8 cellular contexts compared by ENCODE assay signal in the genomic region with DNA sequence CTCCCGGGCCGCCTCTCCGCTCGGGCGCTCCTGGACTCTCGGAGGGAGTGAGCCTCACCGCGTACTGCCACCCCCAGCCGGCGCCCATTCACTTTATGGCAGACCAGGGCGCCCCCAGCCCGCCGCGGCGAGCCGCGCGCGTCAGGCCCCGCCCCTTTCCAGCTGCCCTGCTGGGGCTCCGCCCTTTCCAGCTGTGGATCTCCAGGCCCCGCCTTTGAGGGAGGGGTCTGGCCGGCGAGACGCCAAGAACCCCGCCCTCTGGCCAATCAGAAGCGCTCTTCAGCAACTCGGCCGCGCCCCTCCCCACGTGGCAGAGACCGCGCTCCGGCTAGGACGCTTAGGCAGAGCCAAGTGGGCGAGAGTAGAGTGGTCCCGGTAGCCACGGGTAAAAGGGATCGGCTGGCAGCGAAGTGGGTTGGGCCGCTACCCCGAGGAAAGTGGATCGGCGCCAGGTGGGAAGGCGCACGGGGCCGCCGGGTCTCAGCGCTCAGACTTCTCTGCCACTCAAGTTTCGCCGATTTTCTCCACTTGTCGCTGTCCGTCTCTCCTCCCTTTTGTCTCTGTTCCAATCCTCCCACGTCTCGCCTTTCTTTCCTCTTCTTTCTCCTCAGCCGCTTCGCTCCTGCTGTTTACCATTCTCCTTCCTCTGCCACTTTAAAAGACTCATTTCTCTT. TPM values are rescaled to one million over a fixed set of nuclear protein-coding genes. Genes with fewer than 3 reads are reported as not detected.
DNase-seq lines count a peak whose midpoint lies in the region; ATAC-seq and TF ChIP-seq lines count a peak whose summit lies in the region.

TSS of gene PITX3 (minus strand) at position 69 of the 674 bp plus-strand sequence. CDS start 9,432 bp downstream, outside the sequence.

- peaks cover 0 to 7% of the 10 kb centered on the region in 2 donors for H3K27me3 ChIP-seq in Peyer's patch

- no peak for TF ChIP-seq POLR2A in Peyer's patch (IDR thresholded peaks at IDR 0.05)

- ATAC-seq in GM18907 (IDR thresholded peaks at IDR 0.05; ENCODE audit: unreplicated experiment) (peak; percentile 46), HG03460 (IDR thresholded peaks at IDR 0.05; ENCODE audit: unreplicated experiment) (peak; percentile 38), natural killer cell (peak; percentile 67 to 76 (median 69))
- peak; percentile 62 for ATAC-seq in activated T-helper 17 cell treated with anti-CD3 and anti-CD28 coated beads, Interleukin-2, amount 50 U/mL, for 72 hours (replicated peaks)
- ATAC-seq in stimulated activated effector memory CD8-positive, alpha-beta T cell treated with anti-CD3 and anti-CD28 coated beads, Interleukin-12 subunit alpha, Interleukin-12 subunit beta, amount 100 ng/mL, for 72 hours = peak; percentile 73

- peaks cover 0 to 31% (median 16%) of the 10 kb centered on the region in 4 donors for H3K4me1 ChIP-seq in Peyer's patch

- peaks cover 11% of the 10 kb centered on the region for H3K27me3 Mint-ChIP-seq in activated T-helper 17 cell treated with anti-CD3 and anti-CD28 coated beads, Interleukin-2, amount 50 U/mL, for 72 hours
- H3K27me3 Mint-ChIP-seq in natural killer cell (ENCODE audit: low read depth in 2 of 2) = peaks cover 23 to 44% of the 10 kb centered on the region in 2 donors

- H3K4me3 Mint-ChIP-seq in activated T-helper 17 cell treated with anti-CD3 and anti-CD28 coated beads, Interleukin-2, amount 50 U/mL, for 72 hours = peak within 1 kb of the TSS; percentile 91
- H3K4me3 Mint-ChIP-seq in natural killer cell = peak within 1 kb of the TSS; percentile 81
- peak within 1 kb of the TSS; percentile 70 for H3K4me3 Mint-ChIP-seq in stimulated activated effector memory CD8-positive, alpha-beta T cell treated with anti-CD3 and anti-CD28 coated beads, Interleukin-12 subunit alpha, Interleukin-12 subunit beta, amount 100 ng/mL, for 72 hours

- peak within 1 kb of the TSS in 1 of 4 donors; percentile 31 for H3K27ac ChIP-seq in Peyer's patch

- peaks cover 18% of the 10 kb centered on the region for H3K4me1 Mint-ChIP-seq in activated T-helper 17 cell treated with anti-CD3 and anti-CD28 coated beads, Interleukin-2, amount 50 U/mL, for 72 hours
- peaks cover 32 to 42% of the 10 kb centered on the region in 2 donors for H3K4me1 Mint-ChIP-seq in natural killer cell
- H3K4me1 Mint-ChIP-seq in stimulated activated effector memory CD8-positive, alpha-beta T cell treated with anti-CD3 and anti-CD28 coated beads, Interleukin-12 subunit alpha, Interleukin-12 subunit beta, amount 100 ng/mL, for 72 hours = peaks cover 30% of the 10 kb centered on the region

- H3K9me3 ChIP-seq in Peyer's patch = no peaks in the 10 kb centered on the region

- H3K4me3 ChIP-seq in AG09309 (ENCODE audit: control insufficient read depth, low read depth, low read length) (peak within 1 kb of the TSS; percentile 81), Peyer's patch (peak within 1 kb of the TSS; percentile 24 to 58 (median 53)), fibroblast of mammary gland (ENCODE audit: control insufficient read depth, low read depth, low read length) (peak within 1 kb of the TSS; percentile 70)

- peak within 1 kb of the TSS; percentile 46 for H3K27ac Mint-ChIP-seq in activated T-helper 17 cell treated with anti-CD3 and anti-CD28 coated beads, Interleukin-2, amount 50 U/mL, for 72 hours
- peak within 1 kb of the TSS in 1 of 2 donors; percentile 9 for H3K27ac Mint-ChIP-seq in natural killer cell
- peak within 1 kb of the TSS; percentile 18 for H3K27ac Mint-ChIP-seq in stimulated activated effector memory CD8-positive, alpha-beta T cell treated with anti-CD3 and anti-CD28 coated beads, Interleukin-12 subunit alpha, Interleukin-12 subunit beta, amount 100 ng/mL, for 72 hours

- DNase-seq in AG09309 (ENCODE audit: low read depth) (no peak), Peyer's patch (peak; percentile 80 to 95 (median 94)), fibroblast of mammary gland (ENCODE audit: low read depth) (peak; percentile 89), natural killer cell (peak; percentile 87)
- peak; percentile 87 to 94 for DNase-seq in stimulated activated effector memory CD8-positive, alpha-beta T cell treated with anti-CD3 and anti-CD28 coated beads, Interleukin-12 subunit alpha, Interleukin-12 subunit beta, amount 100 ng/mL, for 72 hours (ENCODE audit: low spot score in 2 of 2)

- TF ChIP-seq CTCF in AG09309 (IDR thresholded peaks at IDR 0.05; ENCODE audit: control insufficient read depth, insufficient read depth, low read depth, low read length, missing control alignments) (no peak), Peyer's patch (IDR thresholded peaks at IDR 0.05) (no peak), fibroblast of mammary gland (conservative IDR thresholded peaks at IDR 0.05; ENCODE audit: control insufficient read depth, insufficient read depth, low read depth, low read length) (no peak), natural killer cell (IDR thresholded peaks at IDR 0.05) (no peak)

- no peaks in the 10 kb centered on the region for H3K36me3 ChIP-seq in Peyer's patch

- intact Hi-C loops in natural killer cell (cut with micrococcal nuclease) = loop anchor here (10.0 kb wide), 1 partner anchor 403 kb away; the partner anchor contains the start of gene TRIM8

- H3K36me3 Mint-ChIP-seq in activated T-helper 17 cell treated with anti-CD3 and anti-CD28 coated beads, Interleukin-2, amount 50 U/mL, for 72 hours (ENCODE audit: low read depth) = peaks cover 10% of the 10 kb centered on the region
- H3K36me3 Mint-ChIP-seq in natural killer cell = no peaks in the 10 kb centered on the region
- H3K36me3 Mint-ChIP-seq in stimulated activated effector memory CD8-positive, alpha-beta T cell treated with anti-CD3 and anti-CD28 coated beads, Interleukin-12 subunit alpha, Interleukin-12 subunit beta, amount 100 ng/mL, for 72 hours = peaks cover 12% of the 10 kb centered on the region

- no peaks in the 10 kb centered on the region for H3K9me3 Mint-ChIP-seq in activated T-helper 17 cell treated with anti-CD3 and anti-CD28 coated beads, Interleukin-2, amount 50 U/mL, for 72 hours
- H3K9me3 Mint-ChIP-seq in natural killer cell = no peaks in the 10 kb centered on the region
- no peaks in the 10 kb centered on the region for H3K9me3 Mint-ChIP-seq in stimulated activated effector memory CD8-positive, alpha-beta T cell treated with anti-CD3 and anti-CD28 coated beads, Interleukin-12 subunit alpha, Interleukin-12 subunit beta, amount 100 ng/mL, for 72 hours

RNA-seq across cellular contexts. Expression of gene PITX3, which starts in this region (rescaled TPM):
- total RNA-seq in Peyer's patch (not detected), natural killer cell (not detected)
- under 1 TPM in 1 of 2 donors, not detected in 1; 0.17 TPM for total RNA-seq in activated T-helper 17 cell treated with anti-CD3 and anti-CD28 coated beads, Interleukin-2, amount 50 U/mL, for 72 hours

Comparison
In these comparisons a context has a peak if more than half of its experiments do, and no peak if none do; other contexts are left out.
1. Peak in DNase-seq and H3K4me3 ChIP-seq in Peyer's patch; RNA of the gene not detected or under 1 TPM.
2. Peak in ATAC-seq in activated T-helper 17 cell treated with anti-CD3 and anti-CD28 coated beads, Interleukin-2, amount 50 U/mL, for 72 hours; RNA of the gene not detected or under 1 TPM.
3. Peak in DNase-seq and ATAC-seq in natural killer cell; RNA of the gene not detected or under 1 TPM.